24 cellular contexts compared by ENCODE assay signal in genomic region chr15:52434885-52435284, GRCh38.
DNase-seq lines count a peak whose midpoint lies in the region; ATAC-seq and TF ChIP-seq lines count a peak whose summit lies in the region.
"Had no signal": no experiment of that assay in that cellular context is flagged by ENCODE, and none has a peak within 500 bp of the region (broad histone marks: within the 10 kb centered on the region; RNA-seq: fewer than 3 reads in every experiment).

No MANE protein-coding gene starts in this region.

- no peak overlapping the region for H3K4me3 ChIP-seq in left ventricle myocardium inferior
- H3K4me3 ChIP-seq in right atrium auricular region: no peak overlapping the region
- H3K4me3 ChIP-seq in PC-3 (ENCODE audit: low read length): no peak overlapping the region
- H3K4me3 ChIP-seq in skeletal muscle tissue (ENCODE audit: low read length in 3 of 3): no peak overlapping the region
- H3K4me3 ChIP-seq: A549; BLaER1 treated with 17β-estradiol and CSF1 and Interleukin-3, amounts not matched to agents 10 nM and 100 nM; GM23338 had no signal

- no peaks in the 10 kb centered on the region for H3F3A ChIP-seq in PC-3 (ENCODE audit: low read length, unreplicated experiment)

- no peak overlapping the region for H3K4me3 Mint-ChIP-seq in progenitor cell of endocrine pancreas (ENCODE audit: low read depth)
- H3K4me3 Mint-ChIP-seq: CD14-positive monocyte; CD4-positive, alpha-beta T cell; CD8-positive, alpha-beta memory T cell; GM23338; H9; HFFc6 had no signal

- H3K27me3 Mint-ChIP-seq in progenitor cell of endocrine pancreas: no peaks in the 10 kb centered on the region
- H3K27me3 Mint-ChIP-seq: CD4-positive, alpha-beta T cell had no signal

- no peaks in the 10 kb centered on the region for H3K9me3 Mint-ChIP-seq in progenitor cell of endocrine pancreas (ENCODE audit: low read depth)
- H3K9me3 Mint-ChIP-seq: CD14-positive monocyte; CD4-positive, alpha-beta T cell; CD8-positive, alpha-beta memory T cell; GM23338; H9; HFFc6 had no signal

- H3K4me1 Mint-ChIP-seq in progenitor cell of endocrine pancreas (ENCODE audit: low read depth): peaks cover 1% of the 10 kb centered on the region

- no peaks in the 10 kb centered on the region for H4K20me1 ChIP-seq in PC-3 (ENCODE audit: low read length)

- no peak for DNase-seq in left ventricle myocardium inferior
- no peak for DNase-seq in right atrium auricular region (ENCODE audit: low spot score)
- no peak for DNase-seq in PC-3
- DNase-seq in progenitor cell of endocrine pancreas (ENCODE audit: low spot score, unreplicated experiment): no peak
- no peak for DNase-seq in GDM1 (lab: John Stamatoyannopoulos, UW)
- no peak for DNase-seq in activated CD4-positive, alpha-beta T cell treated with anti-CD3 and anti-CD28 coated beads for 1 hour
- DNase-seq: 8988T; ACHN; AML-193; BE2C; CD4-positive, alpha-beta T cell; CD8-positive, alpha-beta memory T cell; DMS 273 treated with DMSO at 0.1 percent for 48 hours; DMS79; EL; GF-D8; H9; HFFc6 had no signal

- H3K36me3 ChIP-seq in left ventricle myocardium inferior: no peaks in the 10 kb centered on the region
- H3K36me3 ChIP-seq in right atrium auricular region: no peaks in the 10 kb centered on the region
- H3K36me3 ChIP-seq in PC-3 (ENCODE audit: low read depth, low read length): no peaks in the 10 kb centered on the region
- no peaks in the 10 kb centered on the region for H3K36me3 ChIP-seq in skeletal muscle tissue (ENCODE audit: control insufficient read depth in 3 of 3, insufficient read depth in 3 of 3, low read length in 3 of 3)
- H3K36me3 ChIP-seq: BE2C had no signal

- no peaks in the 10 kb centered on the region for H3K36me3 Mint-ChIP-seq in progenitor cell of endocrine pancreas (ENCODE audit: insufficient read depth)

- H3K27ac ChIP-seq in left ventricle myocardium inferior (replicated peaks) (peak overlapping the region; percentile 29), right atrium auricular region (peak overlapping the region in 1 of 2 donors; percentile 17), PC-3 (ENCODE audit: low read length) (0 out of 2 replicates have a peak overlapping the region, but pooled peaks have one; percentile 9), skeletal muscle tissue (ENCODE audit: low read depth, low read length) (peak overlapping the region; percentile 10)
- H3K27ac ChIP-seq: A549; BLaER1 treated with 17β-estradiol and CSF1 and Interleukin-3, amounts not matched to agents 10 nM and 100 nM had no signal

- no peak overlapping the region for H3K9ac ChIP-seq in PC-3 (ENCODE audit: low read length)
- no peak overlapping the region for H3K9ac ChIP-seq in skeletal muscle tissue (ENCODE audit: low read depth in 1 of 3, low read length in 3 of 3)
- H3K9ac ChIP-seq: BLaER1 treated with 17β-estradiol and CSF1 and Interleukin-3, amounts not matched to agents 10 nM and 100 nM had no signal

- no peak overlapping the region for H2AFZ ChIP-seq in PC-3 (ENCODE audit: low read length)
- H2AFZ ChIP-seq: GM23338 had no signal

- POLR2A ChIA-PET in PC-3 (lab: Charles Lee; ENCODE audit: unreplicated experiment): no interaction called here

- H3K4me2 ChIP-seq in PC-3 (ENCODE audit: low read length): no peak overlapping the region
- H3K4me2 ChIP-seq: A549; BLaER1 treated with 17β-estradiol and CSF1 and Interleukin-3, amounts not matched to agents 10 nM and 100 nM; GM23338 had no signal

- no peaks in the 10 kb centered on the region for H3K27me3 ChIP-seq in left ventricle myocardium inferior (ENCODE audit: low read depth)
- no peaks in the 10 kb centered on the region for H3K27me3 ChIP-seq in right atrium auricular region
- H3K27me3 ChIP-seq in PC-3 (ENCODE audit: low read length): no peaks in the 10 kb centered on the region
- no peaks in the 10 kb centered on the region for H3K27me3 ChIP-seq in skeletal muscle tissue (ENCODE audit: control insufficient read depth in 3 of 3, insufficient read depth in 3 of 3, low read length in 3 of 3)
- H3K27me3 ChIP-seq: BE2C; BLaER1 treated with 17β-estradiol and CSF1 and Interleukin-3, amounts not matched to agents 10 nM and 100 nM had no signal

- intact Hi-C loops in left ventricle myocardium inferior (cut with micrococcal nuclease) (no loop called here), PC-3 (cut with micrococcal nuclease) (no loop called here)

- H3K9me2 ChIP-seq in PC-3 (replicated peaks; ENCODE audit: low read length): no peaks in the 10 kb centered on the region

- BruUV-seq in PC-3 (replicated peaks; lab: Mats Ljungman, UMichigan): no TSS peak

- H3K79me2 ChIP-seq in PC-3 (ENCODE audit: low read length): peaks cover 11% of the 10 kb centered on the region; the same call in 1 of the 2 replicates

- no peaks in the 10 kb centered on the region for H3K9me3 ChIP-seq in left ventricle myocardium inferior (replicated peaks)
- H3K9me3 ChIP-seq in right atrium auricular region: no peaks in the 10 kb centered on the region
- no peaks in the 10 kb centered on the region for H3K9me3 ChIP-seq in PC-3 (ENCODE audit: low read length)
- H3K9me3 ChIP-seq in skeletal muscle tissue (ENCODE audit: control insufficient read depth in 3 of 3, low read length in 3 of 3): no peaks in the 10 kb centered on the region
- H3K9me3 ChIP-seq: A549; BE2C; BLaER1 treated with 17β-estradiol and CSF1 and Interleukin-3, amounts not matched to agents 10 nM and 100 nM had no signal

- peak overlapping the region; percentile 54 for H3K27ac Mint-ChIP-seq in progenitor cell of endocrine pancreas
- H3K27ac Mint-ChIP-seq: CD4-positive, alpha-beta T cell; GM23338; HFFc6 had no signal

- TF ChIP-seq CTCF in left ventricle myocardium inferior (IDR thresholded peaks at IDR 0.05; ENCODE audit: borderline replicate concordance) (no peak), right atrium auricular region (IDR thresholded peaks at IDR 0.05) (no peak), PC-3 (conservative IDR thresholded peaks at IDR 0.05; ENCODE audit: low read depth, low read length) (no peak), progenitor cell of endocrine pancreas (IDR thresholded peaks at IDR 0.05; ENCODE audit: unreplicated experiment) (no peak)

- CTCF ChIA-PET in PC-3 (lab: Charles Lee): no interaction called here

- H3K4me1 ChIP-seq in left ventricle myocardium inferior (peaks cover 50% of the 10 kb centered on the region), right atrium auricular region (peaks cover 0 to 21% of the 10 kb centered on the region in 2 donors), PC-3 (ENCODE audit: insufficient read depth, low read length) (peaks cover 25% of the 10 kb centered on the region), skeletal muscle tissue (ENCODE audit: control insufficient read depth in 3 of 3, insufficient read depth in 3 of 3, low read length in 3 of 3) (peaks cover 10 to 14% (median 13%) of the 10 kb centered on the region in 3 donors)
- H3K4me1 ChIP-seq: BE2C had no signal

- no peak for ATAC-seq in PC-3
- ATAC-seq: A549, GM23338, HCT116 had no signal
